ENCODE assay signal across 13 cellular contexts in genomic region chr19:47507924-47508553, GRCh38. TPM values are rescaled to one million over a fixed set of nuclear protein-coding genes. Genes with fewer than 3 reads are reported as not detected.
A peak's percentile ranks its signal among the peaks of the same experiment; 100 is the strongest.
DNase-seq lines count a peak whose midpoint lies in the region; ATAC-seq and TF ChIP-seq lines count a peak whose summit lies in the region.
"Had no signal": no experiment of that assay in that cellular context is flagged by ENCODE, and none has a peak within 500 bp of the region (broad histone marks: within the 10 kb centered on the region; RNA-seq: fewer than 3 reads in every experiment).

No MANE protein-coding gene starts in this region.

- H4K91ac ChIP-seq in H9 (ENCODE audit: insufficient read length, low read depth, low read length): peak overlapping the region; percentile 23

- H3K23ac ChIP-seq in H9 (ENCODE audit: insufficient read length, low read depth, low read length): no peak overlapping the region

- H2BK120ac ChIP-seq in H9 (ENCODE audit: low read depth, low read length, poor library complexity, severe bottlenecking): no peak overlapping the region

- no peaks in the 10 kb centered on the region for H3K27me3 Mint-ChIP-seq in H9 (ENCODE audit: low read depth)

- H3K4me3 Mint-ChIP-seq in H9: no peak overlapping the region
- H3K4me3 Mint-ChIP-seq in stimulated activated effector memory CD8-positive, alpha-beta T cell treated with anti-CD3 and anti-CD28 coated beads, Interleukin-12 subunit alpha, Interleukin-12 subunit beta, amount 100 ng/mL, for 72 hours: no peak overlapping the region

- peaks cover 0 to 7% (median 7%) of the 10 kb centered on the region in 3 experiments; a peak in 5 of 7 replicates for H3K36me3 Mint-ChIP-seq in H9 (ENCODE audit: insufficient read depth in 1 of 3, low read depth in 3 of 3)
- H3K36me3 Mint-ChIP-seq in stimulated activated effector memory CD8-positive, alpha-beta T cell treated with anti-CD3 and anti-CD28 coated beads, Interleukin-12 subunit alpha, Interleukin-12 subunit beta, amount 100 ng/mL, for 72 hours: peaks cover 27% of the 10 kb centered on the region

- peaks cover 9 to 14% of the 10 kb centered on the region in 2 experiments for H3K4me1 Mint-ChIP-seq in H9
- H3K4me1 Mint-ChIP-seq in stimulated activated effector memory CD8-positive, alpha-beta T cell treated with anti-CD3 and anti-CD28 coated beads, Interleukin-12 subunit alpha, Interleukin-12 subunit beta, amount 100 ng/mL, for 72 hours: peaks cover 49% of the 10 kb centered on the region

- H3K27ac ChIP-seq in H9 (ENCODE audit: insufficient read length, low read depth, low read length): no peak overlapping the region
- H3K27ac ChIP-seq in hepatocyte: peak overlapping the region; percentile 94
- H3K27ac ChIP-seq: PC-9 had no signal

- H3K79me1 ChIP-seq in H9 (ENCODE audit: insufficient read depth, low read depth, low read length, poor library complexity, severe bottlenecking): peaks cover 7% of the 10 kb centered on the region

- no peak overlapping the region for H3K9ac ChIP-seq in H9 (ENCODE audit: extremely low read depth, insufficient read length, low read length)

- H3K27me3 ChIP-seq in H9 (ENCODE audit: insufficient read depth, low read length): no peaks in the 10 kb centered on the region
- H3K27me3 ChIP-seq in hepatocyte: no peaks in the 10 kb centered on the region
- H3K27me3 ChIP-seq: testis had no signal

- H3K4me1 ChIP-seq in H9 (ENCODE audit: insufficient read depth, low read length): no peaks in the 10 kb centered on the region
- peaks cover 22% of the 10 kb centered on the region for H3K4me1 ChIP-seq in hepatocyte (ENCODE audit: insufficient read depth)

- H3K56ac ChIP-seq in H9 (ENCODE audit: insufficient read length, low read depth, low read length): no peak overlapping the region

- no peaks in the 10 kb centered on the region for H3K36me3 ChIP-seq in hepatocyte (replicated peaks; ENCODE audit: insufficient read depth, low read depth)

- no peak overlapping the region for H2BK12ac ChIP-seq in H9 (ENCODE audit: insufficient read length, low read depth, low read length)

- no peaks in the 10 kb centered on the region for H3K9me3 ChIP-seq in H9 (ENCODE audit: control insufficient read depth, low read depth, low read length)
- H3K9me3 ChIP-seq in hepatocyte (ENCODE audit: low read depth): no peaks in the 10 kb centered on the region
- H3K9me3 ChIP-seq: testis had no signal

- H3K4ac ChIP-seq in H9 (ENCODE audit: low read depth, low read length): no peak overlapping the region

- H3K27ac Mint-ChIP-seq in H9: 0 out of 7 replicates have a peak overlapping the region, but pooled peaks of 1 of the 3 experiments have one; percentile 44
- peak overlapping the region; percentile 83 for H3K27ac Mint-ChIP-seq in stimulated activated effector memory CD8-positive, alpha-beta T cell treated with anti-CD3 and anti-CD28 coated beads, Interleukin-12 subunit alpha, Interleukin-12 subunit beta, amount 100 ng/mL, for 72 hours

- no peak overlapping the region for H2BK15ac ChIP-seq in H9 (ENCODE audit: low read depth, low read length)

- ATAC-seq in stimulated activated effector memory CD8-positive, alpha-beta T cell treated with anti-CD3 and anti-CD28 coated beads, Interleukin-12 subunit alpha, Interleukin-12 subunit beta, amount 100 ng/mL, for 72 hours: no peak
- no peak for ATAC-seq in GM18520 (IDR thresholded peaks at IDR 0.05; ENCODE audit: unreplicated experiment)
- ATAC-seq: esophagus mucosa had no signal

- H3T11ph ChIP-seq in H9 (ENCODE audit: low read length): no peak overlapping the region

- H3K9me3 Mint-ChIP-seq in H9: no peaks in the 10 kb centered on the region
- no peaks in the 10 kb centered on the region for H3K9me3 Mint-ChIP-seq in stimulated activated effector memory CD8-positive, alpha-beta T cell treated with anti-CD3 and anti-CD28 coated beads, Interleukin-12 subunit alpha, Interleukin-12 subunit beta, amount 100 ng/mL, for 72 hours

- no peaks in the 10 kb centered on the region for H3K23me2 ChIP-seq in H9 (ENCODE audit: insufficient read length, low read depth, low read length, poor library complexity, severe bottlenecking)

- H3K18ac ChIP-seq in H9 (ENCODE audit: insufficient read length, low read depth, low read length): no peak overlapping the region

- H2BK5ac ChIP-seq in H9 (ENCODE audit: insufficient read length, low read length): no peak overlapping the region

- H3K4me3 ChIP-seq in hepatocyte: no peak overlapping the region
- H3K4me3 ChIP-seq: PC-9, testis had no signal

- no peaks in the 10 kb centered on the region for H3K9me2 ChIP-seq in hepatocyte (replicated peaks; ENCODE audit: insufficient read depth)

- H3K4me2 ChIP-seq in H9 (ENCODE audit: insufficient read depth, insufficient read length, low read length): no peak overlapping the region
- peak overlapping the region; percentile 49 for H3K4me2 ChIP-seq in hepatocyte
- H3K4me2 ChIP-seq: PC-9 had no signal

- no peak overlapping the region for H4K8ac ChIP-seq in H9 (replicated peaks; ENCODE audit: insufficient read length, low read depth, low read length)

- DNase-seq in H9 (no peak), NCI-H524 (lab: John Stamatoyannopoulos, UW) (peak; percentile 69 to 83), hepatocyte (ENCODE audit: low spot score) (no peak), DMS79 (lab: John Stamatoyannopoulos, UW) (no peak), SHP77 (lab: John Stamatoyannopoulos, UW) (no peak)
- DNase-seq in stimulated activated effector memory CD8-positive, alpha-beta T cell treated with anti-CD3 and anti-CD28 coated beads, Interleukin-12 subunit alpha, Interleukin-12 subunit beta, amount 100 ng/mL, for 72 hours (ENCODE audit: low spot score in 2 of 2): no peak
- DNase-seq: activated naive CD4-positive, alpha-beta T cell treated with anti-CD3 and anti-CD28 coated beads, Interleukin-2, amount 50 U/mL, for 16 hours; Calu3; PC-9; T-helper 2 cell; testis had no signal

- no peak overlapping the region for H4K5ac ChIP-seq in H9 (ENCODE audit: insufficient read length, low read depth, low read length)

- WGBS in H9 (ENCODE audit: extremely low coverage, insufficient read length, low lambda C conversion rate): no CpG with 5 or more reads among the region's 11 CpGs
- WGBS in hepatocyte (ENCODE audit: low lambda C conversion rate, missing lambda C conversion rate): 85% methylated on average over 11 of the region's 11 CpGs

- no peak overlapping the region for H2AK5ac ChIP-seq in H9 (ENCODE audit: insufficient read length, low read length)

- no peak overlapping the region for H3K14ac ChIP-seq in H9 (ENCODE audit: insufficient read depth, low read length)

- no peak overlapping the region for H2BK20ac ChIP-seq in H9 (ENCODE audit: low read depth, low read length, poor library complexity, severe bottlenecking)

- H4K20me1 ChIP-seq in H9 (ENCODE audit: control insufficient read depth, insufficient read depth, insufficient read length) (no peaks in the 10 kb centered on the region), hepatocyte (ENCODE audit: insufficient read depth, poor library complexity, severe bottlenecking) (peaks cover 82% of the 10 kb centered on the region)

- H3K79me2 ChIP-seq in H9 (ENCODE audit: insufficient read depth, low read length) (no peaks in the 10 kb centered on the region; the same call in 1 of the 2 replicates), hepatocyte (peaks cover 95% of the 10 kb centered on the region)

- peak; percentile 23; the same call in 1 of the 3 replicates for TF ChIP-seq CTCF in H9 (conservative IDR thresholded peaks at IDR 0.05)
- no peak for TF ChIP-seq CTCF in hepatocyte (IDR thresholded peaks at IDR 0.05; ENCODE audit: poor library complexity)

- no peak overlapping the region for H2AFZ ChIP-seq in H9 (ENCODE audit: low read length)
- H2AFZ ChIP-seq in hepatocyte: no peak overlapping the region
- H2AFZ ChIP-seq: PC-9 had no signal

RNA-seq across cellular contexts. Expression of gene NAPA, which starts 6.8 kb away (rescaled TPM):
- total RNA-seq in H9 (2021) (62.3 and 62.8 TPM in 2 replicates), hepatocyte (89.8 and 106 TPM in 2 replicates)
- polyA plus RNA-seq in hepatocyte: 192 and 229 TPM in 2 replicates

RNA-seq across cellular contexts. Expression of gene KPTN, which starts 24.0 kb away (rescaled TPM):
- total RNA-seq in H9 (2021): 33.6 and 35.4 TPM in 2 replicates
- total RNA-seq in hepatocyte: 8.3 and 10.1 TPM in 2 replicates
- polyA plus RNA-seq in hepatocyte: 22.6 and 25.4 TPM in 2 replicates

RNA-seq across cellular contexts. Expression of gene SLC8A2, which starts 36.3 kb away (rescaled TPM):
- 10.7 and 11.3 TPM in 2 replicates for total RNA-seq in H9 (2021)
- 1.1 and 1.2 TPM in 2 replicates for total RNA-seq in hepatocyte
- 0.24 and 0.40 TPM in 2 replicates for polyA plus RNA-seq in hepatocyte
- total RNA-seq: PC-9 had no signal

Comparison
In these comparisons a context has a peak if more than half of its experiments do, and no peak if none do; other contexts are left out.
1. DNase-seq: peak in NCI-H524 (2 of 2); none in H9 (single experiment), hepatocyte (single experiment), stimulated activated effector memory CD8-positive, alpha-beta T cell treated with anti-CD3 and anti-CD28 coated beads, Interleukin-12 subunit alpha, Interleukin-12 subunit beta, amount 100 ng/mL, for 72 hours (0 of 2), DMS79 (single experiment) and SHP77 (0 of 2).